1 cellular context compared by ENCODE assay signal in genomic region chr12:65825323-65825572, GRCh38.
TF ChIP-seq lines count a peak whose summit lies in the region.

No MANE protein-coding gene starts in this region.

TF ChIP-seq in IMR-90, 13 proteins besides CTCF, POLR2A, EP300 and RAD21 (continued from another document):
- TF ChIP-seq MAZ (IDR thresholded peaks at IDR 0.05; ENCODE audit: borderline replicate concordance, low read depth, low read length) (no peak), ELK1 (IDR thresholded peaks at IDR 0.05; ENCODE audit: borderline replicate concordance, low read depth, low read length) (no peak), BHLHE40 (IDR thresholded peaks at IDR 0.05; ENCODE audit: low read depth, low read length) (no peak), MAFK (IDR thresholded peaks at IDR 0.05; ENCODE audit: low read depth, low read length) (no peak), RCOR1 (IDR thresholded peaks at IDR 0.05; ENCODE audit: insufficient replicate concordance, low read length) (no peak), NFE2L2 (IDR thresholded peaks at IDR 0.05; ENCODE audit: low read depth, low read length) (no peak), RFX5 (IDR thresholded peaks at IDR 0.05; ENCODE audit: low read depth, low read length) (no peak), FOS (IDR thresholded peaks at IDR 0.05; ENCODE audit: low read depth, low read length) (no peak), USF2 (IDR thresholded peaks at IDR 0.05; ENCODE audit: low read depth, low read length) (no peak), CEBPB (IDR thresholded peaks at IDR 0.05; ENCODE audit: low read depth, low read length) (no peak)
